ENCODE assay signal across 28 cellular contexts in the genomic region with DNA sequence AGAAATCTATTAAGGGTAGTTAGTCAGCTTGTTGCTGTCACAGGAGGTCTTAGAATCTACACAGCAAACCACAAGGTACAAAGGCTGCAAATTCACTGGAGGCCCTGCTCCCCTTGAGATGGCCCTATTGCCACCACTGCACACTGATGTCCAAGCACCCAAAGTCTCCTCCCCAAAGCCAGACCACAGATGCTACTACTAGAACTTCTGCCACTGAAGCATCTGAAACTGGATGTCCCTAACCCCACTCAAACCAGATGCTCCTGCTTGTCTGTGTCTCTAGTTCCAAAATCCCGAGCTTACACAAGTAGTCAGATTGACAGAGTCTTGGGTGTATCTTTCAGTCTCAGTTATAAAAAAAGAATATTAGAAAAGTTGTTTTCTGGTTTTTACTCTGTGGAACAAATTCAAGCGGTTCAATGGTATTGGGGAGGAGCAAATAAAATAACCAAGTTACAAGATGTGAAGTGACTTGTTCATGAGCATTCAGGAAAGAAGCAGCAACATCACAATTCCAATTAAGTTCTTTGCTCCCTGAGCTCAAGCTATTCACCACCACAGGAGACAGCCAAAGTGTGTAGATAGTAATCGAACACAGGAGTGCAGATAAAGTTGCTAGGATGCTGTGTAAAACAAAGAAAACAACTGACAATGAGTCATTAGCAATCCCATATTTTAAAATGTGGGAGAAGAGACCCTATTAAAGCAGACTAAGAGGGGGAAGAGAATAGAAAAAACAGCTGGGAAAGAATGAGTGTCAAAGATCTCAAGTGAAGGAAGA.
DNase-seq lines count a peak whose midpoint lies in the region; ATAC-seq, FAIRE-seq and TF ChIP-seq lines count a peak whose summit lies in the region.
"Had no signal": no experiment of that assay in that cellular context is flagged by ENCODE, and none has a peak within 500 bp of the region (broad histone marks: within the 10 kb centered on the region; RNA-seq: fewer than 3 reads in every experiment).

No MANE protein-coding gene starts in this region.

- no peak overlapping the region for H4K91ac ChIP-seq in mesenchymal stem cell (ENCODE audit: low read length)
- H4K91ac ChIP-seq in trophoblast cell (ENCODE audit: low read depth, low read length), result no peak overlapping the region

- H2AK5ac ChIP-seq in mesenchymal stem cell (ENCODE audit: low read length, severe bottlenecking), result peak overlapping the region; percentile 54
- H2AK5ac ChIP-seq in trophoblast cell (ENCODE audit: low read length), result no peak overlapping the region

- H4K8ac ChIP-seq in mesenchymal stem cell (ENCODE audit: low read length) (peak overlapping the region; percentile 49), trophoblast cell (ENCODE audit: low read depth, low read length) (no peak overlapping the region)

- H4K12ac ChIP-seq in trophoblast cell (ENCODE audit: low read depth, low read length), result no peak overlapping the region

- no peaks in the 10 kb centered on the region for H3K9me3 Mint-ChIP-seq in astrocyte (ENCODE audit: unreplicated experiment)

- H3K14ac ChIP-seq in mesenchymal stem cell (ENCODE audit: low read length in 2 of 2) (no peak overlapping the region), trophoblast cell (ENCODE audit: low read length) (no peak overlapping the region)

- H3K4me3 Mint-ChIP-seq in astrocyte (ENCODE audit: unreplicated experiment), result no peak overlapping the region
- H3K4me3 Mint-ChIP-seq in T-helper 17 cell, result no peak overlapping the region
- H3K4me3 Mint-ChIP-seq: CD14-positive monocyte; CD4-positive, alpha-beta T cell; CD8-positive, alpha-beta memory T cell had no signal

- H3K4me1 Mint-ChIP-seq in astrocyte (ENCODE audit: low read depth, unreplicated experiment), result peaks cover 37% of the 10 kb centered on the region
- no peaks in the 10 kb centered on the region for H3K4me1 Mint-ChIP-seq in T-helper 17 cell
- H3K4me1 Mint-ChIP-seq: CD14-positive monocyte; CD8-positive, alpha-beta memory T cell had no signal

- H3K79me1 ChIP-seq in mesenchymal stem cell (replicated peaks; ENCODE audit: low read length, poor library complexity, severe bottlenecking) (no peaks in the 10 kb centered on the region), trophoblast cell (ENCODE audit: low read length) (peaks cover 6% of the 10 kb centered on the region)

- H3K4me1 ChIP-seq in MM.1S (ENCODE audit: low read length), result peaks cover 12% of the 10 kb centered on the region
- peaks cover 16% of the 10 kb centered on the region for H3K4me1 ChIP-seq in astrocyte (ENCODE audit: insufficient read depth, low read length)
- H3K4me1 ChIP-seq in mesenchymal stem cell (ENCODE audit: control insufficient read depth, insufficient read depth, low read depth, low read length), result peaks cover 1% of the 10 kb centered on the region
- H3K4me1 ChIP-seq in trophoblast cell (ENCODE audit: control insufficient read depth in 1 of 2, insufficient read depth in 2 of 2, low read length in 2 of 2), result no peaks in the 10 kb centered on the region
- H3K4me1 ChIP-seq: A549; BE2C; BLaER1 treated with 17β-estradiol and CSF1 and Interleukin-3, amounts not matched to agents 10 nM and 100 nM had no signal

- H2BK12ac ChIP-seq in mesenchymal stem cell (ENCODE audit: low read length in 2 of 2), result no peak overlapping the region
- no peak overlapping the region for H2BK12ac ChIP-seq in trophoblast cell (ENCODE audit: low read length)

- 0 out of 2 replicates have a peak overlapping the region, but pooled peaks have one; percentile 11 for H3K4me2 ChIP-seq in MM.1S (ENCODE audit: low read depth, low read length)
- H3K4me2 ChIP-seq in astrocyte (ENCODE audit: low read length), result no peak overlapping the region
- no peak overlapping the region for H3K4me2 ChIP-seq in mesenchymal stem cell (ENCODE audit: low read length, poor library complexity, severe bottlenecking)
- no peak overlapping the region for H3K4me2 ChIP-seq in trophoblast cell (ENCODE audit: low read length)
- H3K4me2 ChIP-seq: A549; BLaER1 treated with 17β-estradiol and CSF1 and Interleukin-3, amounts not matched to agents 10 nM and 100 nM had no signal

- H3K9ac ChIP-seq in MM.1S (ENCODE audit: low read length) (no peak overlapping the region), astrocyte (ENCODE audit: low read length) (no peak overlapping the region), mesenchymal stem cell (ENCODE audit: low read length) (no peak overlapping the region), trophoblast cell (ENCODE audit: low read length) (no peak overlapping the region)
- H3K9ac ChIP-seq: BLaER1 treated with 17β-estradiol and CSF1 and Interleukin-3, amounts not matched to agents 10 nM and 100 nM; GM23248 had no signal

- H3K4me3 ChIP-seq in MM.1S (ENCODE audit: low read length) (no peak overlapping the region), astrocyte (ENCODE audit: insufficient read depth, low read depth, low read length) (no peak overlapping the region), mesenchymal stem cell (ENCODE audit: insufficient read depth in 1 of 2, low read depth in 1 of 2, low read length in 2 of 2) (no peak overlapping the region), trophoblast cell (ENCODE audit: low read depth, low read length) (no peak overlapping the region)
- H3K4me3 ChIP-seq: A549; BLaER1 treated with 17β-estradiol and CSF1 and Interleukin-3, amounts not matched to agents 10 nM and 100 nM; GM12878; GM23248 had no signal

- H3K9me3 ChIP-seq in MM.1S (replicated peaks; ENCODE audit: insufficient read depth, low read length) (no peaks in the 10 kb centered on the region), astrocyte (ENCODE audit: insufficient read depth, low read depth, low read length) (no peaks in the 10 kb centered on the region), mesenchymal stem cell (ENCODE audit: control insufficient read depth, low read length) (no peaks in the 10 kb centered on the region), trophoblast cell (ENCODE audit: insufficient read depth, low read depth, low read length) (no peaks in the 10 kb centered on the region), T-helper 17 cell (ENCODE audit: control insufficient read depth, low read length, poor library complexity, severe bottlenecking) (no peaks in the 10 kb centered on the region)
- H3K9me3 ChIP-seq: A549; BE2C; BLaER1 treated with 17β-estradiol and CSF1 and Interleukin-3, amounts not matched to agents 10 nM and 100 nM had no signal

- ATAC-seq in GM21526 (IDR thresholded peaks at IDR 0.05; ENCODE audit: low FRiP score, unreplicated experiment), result no peak
- ATAC-seq in T-helper 17 cell, result no peak
- ATAC-seq in HG02759 (IDR thresholded peaks at IDR 0.05; ENCODE audit: unreplicated experiment), result no peak
- ATAC-seq: A549, GM12878 had no signal

- no peak overlapping the region for H3K23ac ChIP-seq in mesenchymal stem cell (ENCODE audit: low read length in 2 of 2)
- no peak overlapping the region for H3K23ac ChIP-seq in trophoblast cell (ENCODE audit: low read length)

- H2BK5ac ChIP-seq in mesenchymal stem cell (ENCODE audit: low read depth, low read length, poor library complexity, severe bottlenecking), result no peak overlapping the region
- H2BK5ac ChIP-seq in trophoblast cell (ENCODE audit: low read depth, low read length, poor library complexity), result no peak overlapping the region

- H2BK120ac ChIP-seq in mesenchymal stem cell (ENCODE audit: low read depth, low read length), result no peak overlapping the region
- H2BK120ac ChIP-seq in trophoblast cell (ENCODE audit: insufficient read depth, low read length, poor library complexity), result peak overlapping the region; percentile 8

- no peak overlapping the region for H2AFZ ChIP-seq in MM.1S (ENCODE audit: low read length)
- H2AFZ ChIP-seq in astrocyte (ENCODE audit: low read depth, low read length), result no peak overlapping the region
- H2AFZ ChIP-seq in mesenchymal stem cell (ENCODE audit: low read depth, low read length), result no peak overlapping the region
- H2AFZ ChIP-seq in trophoblast cell (ENCODE audit: insufficient read depth, low read length, poor library complexity), result no peak overlapping the region
- H2AFZ ChIP-seq: GM23248 had no signal

- FAIRE-seq in astrocyte (lab: Jason Lieb, UNC), result no peak
- FAIRE-seq: A549, D721Med, GM12878, GM18507, H1 had no signal

- H3K79me2 ChIP-seq in MM.1S (ENCODE audit: low read length), result no peaks in the 10 kb centered on the region
- H3K79me2 ChIP-seq in astrocyte (ENCODE audit: insufficient read depth, low read length), result no peaks in the 10 kb centered on the region
- H3K79me2 ChIP-seq in trophoblast cell (ENCODE audit: control insufficient read depth, insufficient read depth, low read length, poor library complexity), result no peaks in the 10 kb centered on the region

- H3K27me3 ChIP-seq in MM.1S (replicated peaks; ENCODE audit: insufficient read depth, low read length) (no peaks in the 10 kb centered on the region), astrocyte (ENCODE audit: insufficient read depth, low read length) (no peaks in the 10 kb centered on the region), mesenchymal stem cell (ENCODE audit: control insufficient read depth in 1 of 2, insufficient read depth in 1 of 2, low read length in 2 of 2) (no peaks in the 10 kb centered on the region), trophoblast cell (ENCODE audit: insufficient read depth, low read length) (no peaks in the 10 kb centered on the region)
- H3K27me3 ChIP-seq: BE2C; BLaER1 treated with 17β-estradiol and CSF1 and Interleukin-3, amounts not matched to agents 10 nM and 100 nM had no signal

- H3K18ac ChIP-seq in mesenchymal stem cell (ENCODE audit: low read depth in 1 of 2, low read length in 2 of 2) (no peak overlapping the region), trophoblast cell (ENCODE audit: low read length) (no peak overlapping the region)

- no peaks in the 10 kb centered on the region for H3K36me3 ChIP-seq in MM.1S (replicated peaks; ENCODE audit: insufficient read depth, low read length)
- no peaks in the 10 kb centered on the region for H3K36me3 ChIP-seq in astrocyte (ENCODE audit: insufficient read depth, low read length)
- H3K36me3 ChIP-seq in mesenchymal stem cell (ENCODE audit: control insufficient read depth in 1 of 2, insufficient read depth in 2 of 2, low read depth in 1 of 2, low read length in 2 of 2), result no peaks in the 10 kb centered on the region
- H3K36me3 ChIP-seq in trophoblast cell (ENCODE audit: control insufficient read depth in 1 of 2, insufficient read depth in 2 of 2, low read length in 2 of 2), result no peaks in the 10 kb centered on the region
- H3K36me3 ChIP-seq: BE2C; BLaER1 treated with 17β-estradiol and CSF1 and Interleukin-3, amounts not matched to agents 10 nM and 100 nM had no signal

- H3K36me3 Mint-ChIP-seq in astrocyte (ENCODE audit: low read depth, unreplicated experiment), result no peaks in the 10 kb centered on the region
- no peaks in the 10 kb centered on the region for H3K36me3 Mint-ChIP-seq in T-helper 17 cell (ENCODE audit: low read depth)
- H3K36me3 Mint-ChIP-seq: CD14-positive monocyte; CD8-positive, alpha-beta memory T cell had no signal

- no peaks in the 10 kb centered on the region for H3K9me2 ChIP-seq in MM.1S (replicated peaks; ENCODE audit: insufficient read depth, low read length)

- H3K4ac ChIP-seq in mesenchymal stem cell (ENCODE audit: low read depth in 1 of 2, low read length in 2 of 2) (no peak overlapping the region), trophoblast cell (ENCODE audit: low read depth, low read length) (no peak overlapping the region)

- DNase-seq in MM.1S, result peak; percentile 65
- DNase-seq in astrocyte (ENCODE audit: low read depth), result peak; percentile 51
- DNase-seq in mesenchymal stem cell, result no peak
- DNase-seq in trophoblast cell, result peak in 1 of 2 donors; percentile 84
- no peak for DNase-seq in activated T-cell treated with anti-CD3 and anti-CD28 coated beads, Interleukin-2, amount 50 U/mL, for 48 hours
- no peak for DNase-seq in T-helper 17 cell
- DNase-seq: 8988T; ACHN; AML-193; BE2C; CD4-positive, alpha-beta T cell; CD8-positive, alpha-beta memory T cell; DMS 273 treated with DMSO at 0.1 percent for 48 hours; DMS79; EL; GDM1; GM23248; H7; HCEC 1CT had no signal

- no peak overlapping the region for H2BK15ac ChIP-seq in mesenchymal stem cell (ENCODE audit: low read depth, poor library complexity, severe bottlenecking)

- H3K27ac ChIP-seq in MM.1S (ENCODE audit: low read length) (no peak overlapping the region), astrocyte (ENCODE audit: low read depth, low read length) (no peak overlapping the region), mesenchymal stem cell (ENCODE audit: low read length, poor library complexity, severe bottlenecking) (no peak overlapping the region), trophoblast cell (ENCODE audit: low read depth, low read length) (no peak overlapping the region)
- H3K27ac ChIP-seq: A549; BLaER1 treated with 17β-estradiol and CSF1 and Interleukin-3, amounts not matched to agents 10 nM and 100 nM; GM23248 had no signal

- H3F3A ChIP-seq in MM.1S (ENCODE audit: insufficient read depth, low read length), result no peaks in the 10 kb centered on the region

- TF ChIP-seq CTCF in MM.1S (IDR thresholded peaks at IDR 0.05; ENCODE audit: low read length) (no peak), astrocyte (IDR thresholded peaks at IDR 0.05; ENCODE audit: insufficient read depth, low read depth, low read length) (no peak)

- WGBS in mesenchymal stem cell, result 98% methylated on average over 3 of the region's 3 CpGs
- no CpG with 5 or more reads among the region's 3 CpGs for WGBS in trophoblast cell (ENCODE audit: extremely low coverage, insufficient coverage, insufficient read length)

- H3K27ac Mint-ChIP-seq in astrocyte (ENCODE audit: unreplicated experiment) (peak overlapping the region; percentile 93), T-helper 17 cell (no peak overlapping the region)
- H3K27ac Mint-ChIP-seq: CD4-positive, alpha-beta T cell; CD8-positive, alpha-beta memory T cell had no signal

- H3K27me3 Mint-ChIP-seq in astrocyte (ENCODE audit: low read depth, unreplicated experiment) (no peaks in the 10 kb centered on the region), T-helper 17 cell (no peaks in the 10 kb centered on the region)
- H3K27me3 Mint-ChIP-seq: CD4-positive, alpha-beta T cell; CD8-positive, alpha-beta memory T cell had no signal

- H4K20me1 ChIP-seq in MM.1S (ENCODE audit: insufficient read depth, low read length) (no peaks in the 10 kb centered on the region), astrocyte (ENCODE audit: insufficient read depth, low read length) (no peaks in the 10 kb centered on the region)
- H4K20me1 ChIP-seq: BLaER1 treated with 17β-estradiol and CSF1 and Interleukin-3, amounts not matched to agents 10 nM and 100 nM had no signal

Comparison
In these comparisons a context has a peak if more than half of its experiments do, and no peak if none do; other contexts are left out.
1. DNase-seq: peak in MM.1S (single experiment) and astrocyte (single experiment); none in mesenchymal stem cell (single experiment), activated T-cell treated with anti-CD3 and anti-CD28 coated beads, Interleukin-2, amount 50 U/mL, for 48 hours (0 of 2) and T-helper 17 cell (0 of 3).